7 cellular contexts compared by ENCODE assay signal in the genomic region with DNA sequence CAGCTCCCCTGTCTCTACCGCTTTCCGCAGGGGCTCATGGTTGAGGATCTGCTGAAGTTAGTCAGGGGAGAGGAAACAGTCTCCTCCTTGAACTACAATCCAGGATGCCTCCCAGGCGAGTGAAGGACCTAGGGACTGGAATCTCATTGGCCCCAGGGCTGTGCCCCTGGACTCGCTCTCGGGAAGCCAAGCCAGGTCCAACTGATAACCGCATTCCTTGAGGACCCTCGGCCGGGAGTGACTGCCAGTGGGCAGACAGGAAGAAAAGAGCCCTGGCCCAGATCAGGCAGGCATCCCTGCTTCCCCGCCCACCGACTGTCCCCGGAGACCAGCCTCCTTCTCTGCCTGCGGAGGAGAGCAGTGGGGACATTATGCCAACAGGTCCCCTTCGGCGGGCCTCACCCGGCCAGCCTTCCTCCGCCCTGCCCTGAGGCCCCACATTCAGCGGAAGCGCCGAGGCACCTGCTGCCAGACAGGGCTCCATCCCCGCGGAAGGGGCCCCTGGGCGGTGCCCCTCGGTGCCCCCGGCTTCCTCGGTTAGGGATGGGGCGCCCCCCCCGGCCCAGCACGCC.
DNase-seq lines count a peak whose midpoint lies in the region; ATAC-seq, FAIRE-seq and TF ChIP-seq lines count a peak whose summit lies in the region.

No MANE protein-coding gene starts in this region.

- FAIRE-seq in RCC 7860 (lab: Jason Lieb, UNC) = no peak

- peak overlapping the region; percentile 38 for H3K9ac ChIP-seq in rectal smooth muscle tissue (ENCODE audit: low read length)

- TF ChIP-seq CTCF in HFF-Myc (IDR thresholded peaks at IDR 0.05; ENCODE audit: low read depth, low read length, missing control alignments) = no peak
- TF ChIP-seq CTCF in fibroblast of mammary gland (conservative IDR thresholded peaks at IDR 0.05; ENCODE audit: control insufficient read depth, insufficient read depth, low read depth, low read length) = no peak

- H3K27me3 Mint-ChIP-seq in T-helper 2 cell treated with Interferon-gamma antibody and Interleukin-4, amounts not matched to agents 5 μg/mL and 100 μg/mL, for 36 hours (ENCODE audit: low read depth) = peaks cover 59% of the 10 kb centered on the region

- H3K27me3 ChIP-seq in rectal smooth muscle tissue (ENCODE audit: control insufficient read depth, insufficient read depth, low read length) = no peaks in the 10 kb centered on the region

- no peak overlapping the region for H3K27ac ChIP-seq in rectal smooth muscle tissue (ENCODE audit: low read depth, low read length)

- H3K4me3 Mint-ChIP-seq in T-helper 2 cell treated with Interferon-gamma antibody and Interleukin-4, amounts not matched to agents 5 μg/mL and 100 μg/mL, for 36 hours = peak overlapping the region; percentile 52

- DNase-seq in HFF-Myc (ENCODE audit: extremely low read depth, low read depth) (no peak), fibroblast of mammary gland (ENCODE audit: low read depth) (no peak), foreskin melanocyte (no peak), RCC 7860 (ENCODE audit: low spot score) (no peak)
- peak; percentile 8 for DNase-seq in T-helper 2 cell treated with Interferon-gamma antibody and Interleukin-4, amounts not matched to agents 5 μg/mL and 100 μg/mL, for 36 hours (ENCODE audit: low spot score)

- peaks cover 16% of the 10 kb centered on the region for H3K4me1 ChIP-seq in rectal smooth muscle tissue (ENCODE audit: control insufficient read depth, insufficient read depth, low read length)

- H3K4me1 Mint-ChIP-seq in T-helper 2 cell treated with Interferon-gamma antibody and Interleukin-4, amounts not matched to agents 5 μg/mL and 100 μg/mL, for 36 hours (ENCODE audit: low read depth) = peaks cover 2% of the 10 kb centered on the region

- H3K36me3 Mint-ChIP-seq in T-helper 2 cell treated with Interferon-gamma antibody and Interleukin-4, amounts not matched to agents 5 μg/mL and 100 μg/mL, for 36 hours (ENCODE audit: low read depth) = no peaks in the 10 kb centered on the region

- no peak for ATAC-seq in GM18520 (IDR thresholded peaks at IDR 0.05; ENCODE audit: unreplicated experiment)

- H3K4me3 ChIP-seq in HFF-Myc (replicated peaks; ENCODE audit: low read depth, low read length) (peak overlapping the region; percentile 26; the same call in 1 of the 2 replicates), fibroblast of mammary gland (ENCODE audit: control insufficient read depth, low read depth, low read length) (peak overlapping the region; percentile 10), rectal smooth muscle tissue (ENCODE audit: low read length) (peak overlapping the region; percentile 71)

- H3K9me3 Mint-ChIP-seq in T-helper 2 cell treated with Interferon-gamma antibody and Interleukin-4, amounts not matched to agents 5 μg/mL and 100 μg/mL, for 36 hours = no peaks in the 10 kb centered on the region

- H3K27ac Mint-ChIP-seq in T-helper 2 cell treated with Interferon-gamma antibody and Interleukin-4, amounts not matched to agents 5 μg/mL and 100 μg/mL, for 36 hours = no peak overlapping the region

- no peaks in the 10 kb centered on the region for H3K36me3 ChIP-seq in rectal smooth muscle tissue (ENCODE audit: control insufficient read depth, insufficient read depth, low read length)

Comparison
In these comparisons a context has a peak if more than half of its experiments do, and no peak if none do; other contexts are left out.
1. H3K4me3 ChIP-seq: peak in every context shown above with its lines; median percentile 71 in rectal smooth muscle tissue; 26 in HFF-Myc; 10 in fibroblast of mammary gland.